26 cellular contexts compared by ENCODE assay signal in the genomic region with DNA sequence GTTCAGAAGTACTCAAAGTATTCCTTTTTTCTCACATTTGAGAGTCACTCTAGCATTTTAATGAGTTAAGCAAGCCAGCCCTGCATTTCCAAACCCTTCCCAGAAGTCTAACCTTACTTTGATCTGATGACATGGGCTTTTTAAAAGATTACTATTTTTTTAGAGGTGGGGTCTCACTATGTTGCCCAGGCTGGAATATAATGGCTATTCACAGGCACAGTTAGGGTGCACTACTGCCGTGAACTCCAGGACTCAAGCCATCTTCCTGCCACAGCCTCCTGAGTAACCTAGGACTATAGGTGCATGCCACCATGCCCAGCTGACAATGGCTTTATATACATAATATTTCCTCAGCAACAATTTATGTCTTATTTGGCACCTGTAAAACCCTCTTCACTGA.
DNase-seq lines count a peak whose midpoint lies in the region; ATAC-seq and TF ChIP-seq lines count a peak whose summit lies in the region.
"Had no signal": no experiment of that assay in that cellular context is flagged by ENCODE, and none has a peak within 500 bp of the region (broad histone marks: within the 10 kb centered on the region; RNA-seq: fewer than 3 reads in every experiment).

No MANE protein-coding gene starts in this region.

- H3K4me1 Mint-ChIP-seq in activated T-cell treated with anti-CD3 and anti-CD28 coated beads, Interleukin-2, amount 50 U/mL, for 72 hours (ENCODE audit: low read depth) = no peaks in the 10 kb centered on the region
- H3K4me1 Mint-ChIP-seq in chondrocyte (ENCODE audit: low read depth) = peaks cover 25% of the 10 kb centered on the region
- H3K4me1 Mint-ChIP-seq: CD14-positive monocyte, GM23338, H9 had no signal

- no peaks in the 10 kb centered on the region for H3K79me2 ChIP-seq in PC-3 (ENCODE audit: low read length)

- H3K9ac ChIP-seq in PC-3 (ENCODE audit: low read length) = no peak overlapping the region
- H3K9ac ChIP-seq: BLaER1 treated with 17β-estradiol and CSF1 and Interleukin-3, amounts not matched to agents 10 nM and 100 nM had no signal

- peaks cover 0 to 4% of the 10 kb centered on the region in 2 donors for H3K36me3 Mint-ChIP-seq in activated T-cell treated with anti-CD3 and anti-CD28 coated beads, Interleukin-2, amount 50 U/mL, for 72 hours (ENCODE audit: insufficient read depth in 2 of 2)
- peaks cover 5% of the 10 kb centered on the region for H3K36me3 Mint-ChIP-seq in chondrocyte (ENCODE audit: low read depth)

- TF ChIP-seq CTCF in RWPE2 (IDR thresholded peaks at IDR 0.05; ENCODE audit: poor library complexity, severe bottlenecking) (no peak), chondrocyte (IDR thresholded peaks at IDR 0.05) (no peak), PC-3 (conservative IDR thresholded peaks at IDR 0.05; ENCODE audit: low read depth, low read length) (no peak)

- DNase-seq in activated T-cell treated with anti-CD3 and anti-CD28 coated beads, Interleukin-2, amount 50 U/mL, for 72 hours = no peak
- no peak for DNase-seq in activated T-cell treated with anti-CD3 and anti-CD28 coated beads, Interleukin-2, amount 50 U/mL, for 1 hour
- DNase-seq in RWPE2 (ENCODE audit: low spot score) (no peak), chondrocyte (ENCODE audit: low spot score) (no peak), PC-3 (no peak), iPS-NIHi7 (ENCODE audit: extremely low spot score) (no peak)
- DNase-seq: 8988T; ACHN; AML-193; BE2C; CD4-positive, alpha-beta T cell; CD8-positive, alpha-beta memory T cell; DMS 273 treated with DMSO at 0.1 percent for 48 hours; DMS79; EL; GDM1; H9; HFFc6 had no signal

- H3K9me2 ChIP-seq in PC-3 (replicated peaks; ENCODE audit: low read length) = no peaks in the 10 kb centered on the region

- no peaks in the 10 kb centered on the region for H3F3A ChIP-seq in PC-3 (ENCODE audit: low read length, unreplicated experiment)

- peaks cover 19% of the 10 kb centered on the region for H3K36me3 ChIP-seq in RWPE2 (ENCODE audit: low read depth)
- H3K36me3 ChIP-seq in thymus (ENCODE audit: control insufficient read depth, insufficient read depth) = no peaks in the 10 kb centered on the region
- no peaks in the 10 kb centered on the region for H3K36me3 ChIP-seq in PC-3 (ENCODE audit: low read depth, low read length)
- H3K36me3 ChIP-seq: BE2C had no signal

- no peaks in the 10 kb centered on the region for H3K27me3 Mint-ChIP-seq in activated T-cell treated with anti-CD3 and anti-CD28 coated beads, Interleukin-2, amount 50 U/mL, for 72 hours (ENCODE audit: low read depth)
- H3K27me3 Mint-ChIP-seq in chondrocyte (ENCODE audit: low read depth) = no peaks in the 10 kb centered on the region
- H3K27me3 Mint-ChIP-seq: CD4-positive, alpha-beta T cell; CD8-positive, alpha-beta memory T cell had no signal

- H3K27ac ChIP-seq in RWPE2 (ENCODE audit: poor library complexity, severe bottlenecking) (no peak overlapping the region), thymus (ENCODE audit: low read depth) (peak overlapping the region; percentile 33), PC-3 (ENCODE audit: low read length) (no peak overlapping the region)
- H3K27ac ChIP-seq: A549; BLaER1 treated with 17β-estradiol and CSF1 and Interleukin-3, amounts not matched to agents 10 nM and 100 nM had no signal

- 96% methylated on average over 1 of the region's 1 CpG for WGBS in thymus

- no peaks in the 10 kb centered on the region for H4K20me1 ChIP-seq in PC-3 (ENCODE audit: low read length)

- CTCF ChIA-PET in PC-3 (lab: Charles Lee) = no interaction called here

- no TSS peak for BruUV-seq in PC-3 (replicated peaks; lab: Mats Ljungman, UMichigan)

- H3K4me3 ChIP-seq in RWPE2 (ENCODE audit: severe bottlenecking) (no peak overlapping the region), thymus (ENCODE audit: low read length) (no peak overlapping the region), PC-3 (ENCODE audit: low read length) (no peak overlapping the region)
- H3K4me3 ChIP-seq: A549; BLaER1 treated with 17β-estradiol and CSF1 and Interleukin-3, amounts not matched to agents 10 nM and 100 nM; GM12878; GM23338 had no signal

- no peak overlapping the region for H2AFZ ChIP-seq in PC-3 (ENCODE audit: low read length)
- H2AFZ ChIP-seq: GM23338 had no signal

- H3K27me3 ChIP-seq in RWPE2 (ENCODE audit: insufficient read depth, poor library complexity, severe bottlenecking) = no peaks in the 10 kb centered on the region
- no peaks in the 10 kb centered on the region for H3K27me3 ChIP-seq in thymus (ENCODE audit: control insufficient read depth, insufficient read depth)
- H3K27me3 ChIP-seq in PC-3 (ENCODE audit: low read length) = no peaks in the 10 kb centered on the region
- H3K27me3 ChIP-seq: BE2C; BLaER1 treated with 17β-estradiol and CSF1 and Interleukin-3, amounts not matched to agents 10 nM and 100 nM had no signal

- no peaks in the 10 kb centered on the region for H3K9me3 Mint-ChIP-seq in activated T-cell treated with anti-CD3 and anti-CD28 coated beads, Interleukin-2, amount 50 U/mL, for 72 hours
- no peaks in the 10 kb centered on the region for H3K9me3 Mint-ChIP-seq in chondrocyte (ENCODE audit: low read depth)
- H3K9me3 Mint-ChIP-seq: CD14-positive monocyte; CD4-positive, alpha-beta T cell; CD8-positive, alpha-beta memory T cell; GM23338; H9; HFFc6 had no signal

- no peak overlapping the region for H3K4me3 Mint-ChIP-seq in activated T-cell treated with anti-CD3 and anti-CD28 coated beads, Interleukin-2, amount 50 U/mL, for 72 hours
- no peak overlapping the region for H3K4me3 Mint-ChIP-seq in chondrocyte (ENCODE audit: unreplicated experiment)
- H3K4me3 Mint-ChIP-seq: CD14-positive monocyte; CD4-positive, alpha-beta T cell; CD8-positive, alpha-beta memory T cell; GM23338; H9; HFFc6 had no signal

- ATAC-seq in activated T-cell treated with anti-CD3 and anti-CD28 coated beads, Interleukin-2, amount 50 U/mL, for 72 hours (replicated peaks in 1 of 2) = no peak
- ATAC-seq in RWPE2 (ENCODE audit: low read depth) (0 out of 3 replicates have a peak, but pooled peaks have one; percentile 17), HG03025 (IDR thresholded peaks at IDR 0.05; ENCODE audit: low FRiP score, unreplicated experiment) (no peak), PC-3 (no peak)
- ATAC-seq: GM12878, GM23338, HCT116 had no signal

- peak overlapping the region; percentile 24 for H3K27ac Mint-ChIP-seq in activated T-cell treated with anti-CD3 and anti-CD28 coated beads, Interleukin-2, amount 50 U/mL, for 72 hours
- peak overlapping the region; percentile 49 for H3K27ac Mint-ChIP-seq in chondrocyte (ENCODE audit: unreplicated experiment)
- H3K27ac Mint-ChIP-seq: GM23338, H9 had no signal

- H3K4me1 ChIP-seq in RWPE2 (ENCODE audit: insufficient read depth, poor library complexity, severe bottlenecking) (no peaks in the 10 kb centered on the region), thymus (ENCODE audit: control insufficient read depth, insufficient read depth, low read length) (no peaks in the 10 kb centered on the region), PC-3 (ENCODE audit: insufficient read depth, low read length) (no peaks in the 10 kb centered on the region)
- H3K4me1 ChIP-seq: A549; BE2C; BLaER1 treated with 17β-estradiol and CSF1 and Interleukin-3, amounts not matched to agents 10 nM and 100 nM had no signal

- H3K9me3 ChIP-seq in RWPE2 (ENCODE audit: severe bottlenecking) (no peaks in the 10 kb centered on the region), thymus (ENCODE audit: control insufficient read depth) (no peaks in the 10 kb centered on the region), PC-3 (ENCODE audit: low read length) (no peaks in the 10 kb centered on the region)
- H3K9me3 ChIP-seq: A549; BE2C; BLaER1 treated with 17β-estradiol and CSF1 and Interleukin-3, amounts not matched to agents 10 nM and 100 nM had no signal

- no peak overlapping the region for H3K4me2 ChIP-seq in PC-3 (ENCODE audit: low read length)
- H3K4me2 ChIP-seq: A549; BLaER1 treated with 17β-estradiol and CSF1 and Interleukin-3, amounts not matched to agents 10 nM and 100 nM; GM23338 had no signal

- POLR2A ChIA-PET in PC-3 (lab: Charles Lee; ENCODE audit: unreplicated experiment) = no interaction called here

- intact Hi-C loops in PC-3 (cut with micrococcal nuclease) = no loop called here
